In genomic region chr11:92830382-92831148, GRCh38 we compare ENCODE assay signal across 10 cellular contexts.
DNase-seq lines count a peak whose midpoint lies in the region; ATAC-seq and TF ChIP-seq lines count a peak whose summit lies in the region.
"Had no signal": no experiment of that assay in that cellular context is flagged by ENCODE, and none has a peak within 500 bp of the region (broad histone marks: within the 10 kb centered on the region; RNA-seq: fewer than 3 reads in every experiment).

No MANE protein-coding gene starts in this region.

- H3K79me2 ChIP-seq in mesendoderm (ENCODE audit: control insufficient read depth, insufficient read depth, low read length): no peaks in the 10 kb centered on the region

- H3K27ac Mint-ChIP-seq in activated CD8-positive, alpha-beta T cell treated with anti-CD3 and anti-CD28 coated beads, Interleukin-2, amount 10 ng/mL, durations not matched to agents 7 days and 5 days: no peak overlapping the region

- H2BK120ac ChIP-seq in mesendoderm (ENCODE audit: low read depth, low read length): no peak overlapping the region

- no peak overlapping the region for H3K4me2 ChIP-seq in mesendoderm (ENCODE audit: low read length)

- H3K27me3 Mint-ChIP-seq in activated CD8-positive, alpha-beta T cell treated with anti-CD3 and anti-CD28 coated beads, Interleukin-2, amount 10 ng/mL, durations not matched to agents 7 days and 5 days (ENCODE audit: low read depth): peaks cover 4% of the 10 kb centered on the region

- no peak for TF ChIP-seq CTCF in prostate gland (IDR thresholded peaks at IDR 0.05)

- H3K4me1 Mint-ChIP-seq in activated CD8-positive, alpha-beta T cell treated with anti-CD3 and anti-CD28 coated beads, Interleukin-2, amount 10 ng/mL, durations not matched to agents 7 days and 5 days (ENCODE audit: low read depth): peaks cover 5% of the 10 kb centered on the region

- no peaks in the 10 kb centered on the region for H3K27me3 ChIP-seq in mesendoderm (ENCODE audit: insufficient read depth, low read length, poor library complexity)
- H3K27me3 ChIP-seq in prostate gland (replicated peaks; ENCODE audit: insufficient read depth): no peaks in the 10 kb centered on the region
- H3K27me3 ChIP-seq: neutrophil had no signal

- no peak overlapping the region for H3K4ac ChIP-seq in mesendoderm (ENCODE audit: low read depth, low read length)

- H2BK15ac ChIP-seq in mesendoderm (replicated peaks; ENCODE audit: low read depth): no peak overlapping the region

- H2BK5ac ChIP-seq in mesendoderm (ENCODE audit: low read length): no peak overlapping the region

- no peak overlapping the region for H3K27ac ChIP-seq in mesendoderm (ENCODE audit: low read depth, low read length)
- H3K27ac ChIP-seq in prostate gland: no peak overlapping the region
- H3K27ac ChIP-seq: neutrophil had no signal

- DNase-seq in NCI-H2107 (lab: John Stamatoyannopoulos, UW): peak; percentile 78
- no peak for DNase-seq in mesendoderm
- no peak for DNase-seq in activated CD8-positive, alpha-beta T cell treated with anti-CD3 and anti-CD28 coated beads, Interleukin-2, amount 10 ng/mL, durations not matched to agents 7 days and 5 days
- DNase-seq in prostate gland (ENCODE audit: low spot score): no peak
- DNase-seq in hippocampal formation (lab: John Stamatoyannopoulos, UW): no peak
- DNase-seq in NCI-H1930 (lab: John Stamatoyannopoulos, UW): no peak
- DNase-seq: NCI-H1105 treated with DMSO at 0.1 percent for 48 hours had no signal

- H3K18ac ChIP-seq in mesendoderm (ENCODE audit: low read length): no peak overlapping the region

- intact Hi-C loops in prostate gland (cut with DNase I): no loop called here

- CTCF ChIA-PET in activated CD8-positive, alpha-beta T cell treated with anti-CD3 and anti-CD28 coated beads, Interleukin-2, amount 10 ng/mL, durations not matched to agents 7 days and 5 days (lab: Charles Lee): no interaction called here

- H4K8ac ChIP-seq in mesendoderm (ENCODE audit: low read depth, low read length): no peak overlapping the region

- no peak for TF ChIP-seq POLR2A in prostate gland (IDR thresholded peaks at IDR 0.05)

- no peak overlapping the region for H3K4me3 ChIP-seq in mesendoderm (ENCODE audit: low read length)
- H3K4me3 ChIP-seq in prostate gland: no peak overlapping the region

- no peaks in the 10 kb centered on the region for H3K36me3 ChIP-seq in mesendoderm (ENCODE audit: control insufficient read depth, insufficient read depth, low read length)
- no peaks in the 10 kb centered on the region for H3K36me3 ChIP-seq in prostate gland
- H3K36me3 ChIP-seq: neutrophil had no signal

- no peak overlapping the region for H3K23ac ChIP-seq in mesendoderm (ENCODE audit: low read length)

- H2AK5ac ChIP-seq in mesendoderm (ENCODE audit: low read length): no peak overlapping the region

- no peak overlapping the region for H3K9ac ChIP-seq in mesendoderm (ENCODE audit: low read length)

- H3K36me3 Mint-ChIP-seq in activated CD8-positive, alpha-beta T cell treated with anti-CD3 and anti-CD28 coated beads, Interleukin-2, amount 10 ng/mL, durations not matched to agents 7 days and 5 days (ENCODE audit: low read depth): no peaks in the 10 kb centered on the region

- no peaks in the 10 kb centered on the region for H3K9me3 ChIP-seq in prostate gland
- H3K9me3 ChIP-seq: neutrophil had no signal

- no CpG with 5 or more reads among the region's 5 CpGs for WGBS in mesendoderm (ENCODE audit: extremely low coverage, insufficient coverage, low lambda C conversion rate)
- WGBS in prostate gland: 89% methylated on average over 5 of the region's 5 CpGs

- peak overlapping the region; percentile 26 for H3K56ac ChIP-seq in mesendoderm (ENCODE audit: low read length)

- no peak overlapping the region for H4K5ac ChIP-seq in mesendoderm (ENCODE audit: low read length)

- ATAC-seq in GM19025 (IDR thresholded peaks at IDR 0.05; ENCODE audit: low read depth, unreplicated experiment) (peak; percentile 93), HG02870 (IDR thresholded peaks at IDR 0.05; ENCODE audit: unreplicated experiment) (peak; percentile 81)
- no peak for ATAC-seq in activated CD8-positive, alpha-beta T cell treated with anti-CD3 and anti-CD28 coated beads, Interleukin-2, amount 10 ng/mL, durations not matched to agents 7 days and 5 days

- H3K79me1 ChIP-seq in mesendoderm (ENCODE audit: low read length): no peaks in the 10 kb centered on the region

- H3K9me3 Mint-ChIP-seq in activated CD8-positive, alpha-beta T cell treated with anti-CD3 and anti-CD28 coated beads, Interleukin-2, amount 10 ng/mL, durations not matched to agents 7 days and 5 days (ENCODE audit: insufficient read depth): no peaks in the 10 kb centered on the region

- POLR2A ChIA-PET in activated CD8-positive, alpha-beta T cell treated with anti-CD3 and anti-CD28 coated beads, Interleukin-2, amount 10 ng/mL, durations not matched to agents 7 days and 5 days (lab: Charles Lee): no interaction called here

- H3K4me1 ChIP-seq in mesendoderm (ENCODE audit: control insufficient read depth, low read depth, low read length) (peaks cover 9% of the 10 kb centered on the region), prostate gland (replicated peaks) (no peaks in the 10 kb centered on the region)

- H3K4me3 Mint-ChIP-seq in activated CD8-positive, alpha-beta T cell treated with anti-CD3 and anti-CD28 coated beads, Interleukin-2, amount 10 ng/mL, durations not matched to agents 7 days and 5 days: no peak overlapping the region
